In the genomic region with DNA sequence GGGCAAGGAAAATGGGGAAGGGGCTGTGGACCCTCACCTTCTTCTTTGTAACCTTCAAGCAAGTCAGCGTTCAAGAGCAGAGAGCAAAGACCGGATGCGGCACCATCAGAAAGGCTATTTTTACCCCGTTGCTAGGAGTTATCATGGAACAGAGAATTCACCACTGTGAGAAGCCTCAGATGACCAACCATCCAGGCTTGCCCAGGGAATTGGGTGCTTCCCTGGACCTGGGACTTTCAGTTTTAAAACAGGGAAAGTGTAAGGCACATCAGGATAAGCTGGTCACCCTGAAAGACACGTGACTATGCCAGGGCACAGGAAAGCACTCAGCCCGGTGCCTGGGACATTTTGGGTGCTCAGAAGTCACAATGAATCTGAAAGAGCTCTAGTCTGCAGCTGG, we compare ENCODE assay signal across 2 cellular contexts.
TF ChIP-seq lines count a peak whose summit lies in the region.

No MANE protein-coding gene starts in this region.

TF ChIP-seq in K562, 482 proteins besides CTCF, POLR2A, EP300 and RAD21 (continued from another document):
- no peak for TF ChIP-seq ZNF584 (CRISPR knock-in tag; IDR thresholded peaks at IDR 0.05; ENCODE audit: low read depth)

TF ChIP-seq in HEK293T, 16 proteins besides CTCF, POLR2A, EP300 and RAD21 (continued from another document):
- TF ChIP-seq LEF1 (IDR thresholded peaks at IDR 0.05; ENCODE audit: borderline replicate concordance) = no peak
- TF ChIP-seq, protein P1, sequence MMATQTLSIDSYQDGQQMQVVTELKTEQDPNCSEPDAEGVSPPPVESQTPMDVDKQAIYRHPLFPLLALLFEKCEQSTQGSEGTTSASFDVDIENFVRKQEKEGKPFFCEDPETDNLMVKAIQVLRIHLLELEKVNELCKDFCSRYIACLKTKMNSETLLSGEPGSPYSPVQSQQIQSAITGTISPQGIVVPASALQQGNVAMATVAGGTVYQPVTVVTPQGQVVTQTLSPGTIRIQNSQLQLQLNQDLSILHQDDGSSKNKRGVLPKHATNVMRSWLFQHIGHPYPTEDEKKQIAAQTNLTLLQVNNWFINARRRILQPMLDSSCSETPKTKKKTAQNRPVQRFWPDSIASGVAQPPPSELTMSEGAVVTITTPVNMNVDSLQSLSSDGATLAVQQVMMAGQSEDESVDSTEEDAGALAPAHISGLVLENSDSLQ (IDR thresholded peaks at IDR 0.05) = no peak
- TF ChIP-seq HDGF (IDR thresholded peaks at IDR 0.05; ENCODE audit: borderline replicate concordance) = no peak
